In the genomic region with DNA sequence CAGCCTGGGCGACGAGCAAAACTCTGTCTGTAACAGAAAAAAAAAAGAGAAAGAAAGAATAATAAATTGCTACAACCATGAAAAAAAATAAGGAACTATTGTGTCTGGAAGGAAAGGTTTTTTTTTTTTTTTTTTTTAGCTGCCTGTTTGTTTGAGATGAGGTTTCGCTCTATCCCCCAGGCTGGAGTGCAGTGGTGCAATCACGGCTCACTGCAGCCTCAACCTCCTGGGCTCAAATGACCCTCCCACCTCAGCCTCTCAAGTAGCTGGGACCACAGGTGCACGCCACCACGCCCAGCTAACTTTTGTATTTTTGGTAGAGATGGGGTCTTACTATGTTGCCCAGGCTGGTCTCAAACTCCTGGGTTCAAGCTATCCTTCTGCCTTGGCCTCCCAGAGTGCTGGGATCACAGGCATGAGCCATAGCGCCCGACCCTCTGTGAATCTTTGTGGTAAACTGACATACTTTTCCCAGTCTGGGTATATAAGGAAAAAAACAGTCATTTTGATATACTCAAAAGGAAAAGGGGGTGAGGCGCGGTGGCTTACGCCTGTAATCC, we compare ENCODE assay signal across 1 cellular context.
TF ChIP-seq lines count a peak whose summit lies in the region.

No MANE protein-coding gene starts in this region.

TF ChIP-seq in HepG2, 621 proteins besides CTCF, POLR2A, EP300 and RAD21:
- TF ChIP-seq ZNF121 (CRISPR knock-in tag; IDR thresholded peaks at IDR 0.05): peak; percentile 25; the same call in 1 of the 2 replicates
